1 cellular context compared by ENCODE assay signal in the genomic region with DNA sequence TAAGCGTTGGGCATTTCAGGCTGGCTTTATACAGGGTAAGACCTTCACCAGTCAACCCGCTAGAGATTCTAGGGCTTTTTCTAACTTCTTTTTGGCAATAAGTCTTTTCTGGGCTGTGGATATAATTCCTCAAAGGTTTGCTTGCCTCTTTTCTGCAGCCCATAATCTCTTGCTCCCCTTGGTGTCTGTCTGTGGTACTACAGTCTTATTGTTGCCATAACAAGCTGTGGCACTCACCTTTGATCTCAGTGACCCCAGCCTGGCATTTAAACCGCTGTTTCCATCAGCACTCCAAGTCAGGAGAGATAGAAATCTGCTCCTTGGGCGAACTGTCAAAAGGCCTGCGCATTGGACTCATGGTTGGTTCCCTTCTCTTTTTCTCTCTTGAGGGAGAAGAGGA.
TF ChIP-seq lines count a peak whose summit lies in the region.

No MANE protein-coding gene starts in this region.

TF ChIP-seq in H1, 55 proteins besides CTCF, POLR2A, EP300 and RAD21:
- TF ChIP-seq RBBP5 (IDR thresholded peaks at IDR 0.05; ENCODE audit: borderline replicate concordance, low read depth, low read length) (no peak), KDM4A (IDR thresholded peaks at IDR 0.05; ENCODE audit: low read depth, low read length, severe bottlenecking) (no peak), HDAC6 (IDR thresholded peaks at IDR 0.05; ENCODE audit: low read depth, low read length) (no peak), JUND (IDR thresholded peaks at IDR 0.05; ENCODE audit: low read length) (no peak), TCF12 (IDR thresholded peaks at IDR 0.05; ENCODE audit: low read depth, low read length) (no peak), SUZ12 (IDR thresholded peaks at IDR 0.05; ENCODE audit: low read length) (no peak), KDM5A (IDR thresholded peaks at IDR 0.05; ENCODE audit: low read length) (no peak), ASH2L (IDR thresholded peaks at IDR 0.05; ENCODE audit: low read length) (no peak), SP4 (IDR thresholded peaks at IDR 0.05; ENCODE audit: low read length) (no peak), GABPA (IDR thresholded peaks at IDR 0.05; ENCODE audit: borderline replicate concordance, insufficient read depth, low read length) (no peak), EGR1 (IDR thresholded peaks at IDR 0.05; ENCODE audit: borderline replicate concordance, low read depth, low read length) (no peak), CREB1 (IDR thresholded peaks at IDR 0.05) (no peak), BACH1 (IDR thresholded peaks at IDR 0.05; ENCODE audit: low read length) (no peak), JUN (IDR thresholded peaks at IDR 0.05; ENCODE audit: low read depth, low read length) (no peak)
